Comparison of ENCODE assay signal across 2 cellular contexts in the genomic region with DNA sequence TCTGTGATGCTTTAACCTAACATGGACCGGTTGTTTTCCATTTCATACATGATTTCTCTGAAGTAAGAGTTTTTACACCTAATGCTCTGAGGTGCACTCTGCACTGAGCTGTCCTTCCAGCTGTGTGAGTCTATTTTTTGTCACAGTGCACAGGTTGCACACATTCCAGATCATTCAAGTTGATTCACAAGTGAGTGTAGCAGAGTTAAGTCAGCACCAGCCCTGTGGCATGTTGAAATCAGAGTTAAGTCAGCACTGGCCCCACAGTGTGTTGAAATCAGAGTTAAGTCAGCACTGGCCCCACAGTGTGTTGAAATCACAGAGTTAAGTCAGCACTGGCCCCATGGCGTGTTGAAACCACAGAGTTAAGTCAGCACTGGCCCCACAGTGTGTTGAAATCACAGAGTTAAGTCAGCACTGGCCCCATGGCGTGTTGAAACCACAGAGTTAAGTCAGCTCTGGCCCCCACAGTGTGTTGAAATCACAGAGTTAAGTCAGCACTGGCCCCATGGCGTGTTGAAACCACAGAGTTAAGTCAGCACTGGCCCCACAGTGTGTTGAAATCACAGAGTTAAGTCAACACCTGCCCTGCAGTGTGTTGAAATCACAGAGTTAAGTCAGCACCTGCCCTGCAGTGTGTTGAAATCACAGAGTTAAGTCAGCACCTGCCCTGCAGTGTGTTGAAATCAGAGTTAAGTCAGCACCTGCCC.
A peak's percentile ranks its signal among the peaks of the same experiment; 100 is the strongest.
TF ChIP-seq lines count a peak whose summit lies in the region.

No MANE protein-coding gene starts in this region.

TF ChIP-seq in WTC11, 78 proteins besides CTCF, POLR2A, EP300 and RAD21:
- TF ChIP-seq GABPB1 (CRISPR knock-in tag; IDR thresholded peaks at IDR 0.05) = peak; percentile 35; the same call in 1 of the 2 replicates

TF ChIP-seq in HepG2, 621 proteins besides CTCF, POLR2A, EP300 and RAD21:
- TF ChIP-seq ZBTB3 (CRISPR knock-in tag; IDR thresholded peaks at IDR 0.05; ENCODE audit: borderline replicate concordance, low read depth) (peak; percentile 89; the same call in 1 of the 2 replicates), CEBPG (CRISPR knock-in tag; IDR thresholded peaks at IDR 0.05) (peak; percentile 30; the same call in 1 of the 2 replicates), ZNF446 (CRISPR knock-in tag; IDR thresholded peaks at IDR 0.05) (peak; percentile 100), ZSCAN9 (CRISPR knock-in tag; IDR thresholded peaks at IDR 0.05; ENCODE audit: borderline replicate concordance) (peak; percentile 69; the same call in 1 of the 2 replicates), ZSCAN21 (CRISPR knock-in tag; IDR thresholded peaks at IDR 0.05; ENCODE audit: borderline replicate concordance) (peak; percentile 100), TRIM24 (CRISPR knock-in tag; IDR thresholded peaks at IDR 0.05) (0 out of 2 replicates have a peak, but pooled peaks have one; percentile 23), CEBPB (IDR thresholded peaks at IDR 0.05; ENCODE audit: borderline replicate concordance, low read depth, low read length) (peak; percentile 13; the same call in 1 of the 2 replicates), ZMYM2 (CRISPR knock-in tag; IDR thresholded peaks at IDR 0.05) (peak; percentile 67; the same call in 1 of the 2 replicates)
- TF ChIP-seq, protein P1, sequence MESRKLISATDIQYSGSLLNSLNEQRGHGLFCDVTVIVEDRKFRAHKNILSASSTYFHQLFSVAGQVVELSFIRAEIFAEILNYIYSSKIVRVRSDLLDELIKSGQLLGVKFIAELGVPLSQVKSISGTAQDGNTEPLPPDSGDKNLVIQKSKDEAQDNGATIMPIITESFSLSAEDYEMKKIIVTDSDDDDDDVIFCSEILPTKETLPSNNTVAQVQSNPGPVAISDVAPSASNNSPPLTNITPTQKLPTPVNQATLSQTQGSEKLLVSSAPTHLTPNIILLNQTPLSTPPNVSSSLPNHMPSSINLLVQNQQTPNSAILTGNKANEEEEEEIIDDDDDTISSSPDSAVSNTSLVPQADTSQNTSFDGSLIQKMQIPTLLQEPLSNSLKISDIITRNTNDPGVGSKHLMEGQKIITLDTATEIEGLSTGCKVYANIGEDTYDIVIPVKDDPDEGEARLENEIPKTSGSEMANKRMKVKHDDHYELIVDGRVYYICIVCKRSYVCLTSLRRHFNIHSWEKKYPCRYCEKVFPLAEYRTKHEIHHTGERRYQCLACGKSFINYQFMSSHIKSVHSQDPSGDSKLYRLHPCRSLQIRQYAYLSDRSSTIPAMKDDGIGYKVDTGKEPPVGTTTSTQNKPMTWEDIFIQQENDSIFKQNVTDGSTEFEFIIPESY (CRISPR knock-in tag; IDR thresholded peaks at IDR 0.05) = peak; percentile 6; the same call in 1 of the 2 replicates
- TF ChIP-seq, protein P2, sequence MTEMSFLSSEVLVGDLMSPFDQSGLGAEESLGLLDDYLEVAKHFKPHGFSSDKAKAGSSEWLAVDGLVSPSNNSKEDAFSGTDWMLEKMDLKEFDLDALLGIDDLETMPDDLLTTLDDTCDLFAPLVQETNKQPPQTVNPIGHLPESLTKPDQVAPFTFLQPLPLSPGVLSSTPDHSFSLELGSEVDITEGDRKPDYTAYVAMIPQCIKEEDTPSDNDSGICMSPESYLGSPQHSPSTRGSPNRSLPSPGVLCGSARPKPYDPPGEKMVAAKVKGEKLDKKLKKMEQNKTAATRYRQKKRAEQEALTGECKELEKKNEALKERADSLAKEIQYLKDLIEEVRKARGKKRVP (CRISPR knock-in tag; IDR thresholded peaks at IDR 0.05) = peak in 1 of 2 experiments; percentile 42; a peak in 2 of 4 replicates
TF ChIP-seq in HepG2: peak in this region for 10; not testable (repeated sequence) for 611.
